Comparison of ENCODE assay signal across 1 cellular context in the genomic region with DNA sequence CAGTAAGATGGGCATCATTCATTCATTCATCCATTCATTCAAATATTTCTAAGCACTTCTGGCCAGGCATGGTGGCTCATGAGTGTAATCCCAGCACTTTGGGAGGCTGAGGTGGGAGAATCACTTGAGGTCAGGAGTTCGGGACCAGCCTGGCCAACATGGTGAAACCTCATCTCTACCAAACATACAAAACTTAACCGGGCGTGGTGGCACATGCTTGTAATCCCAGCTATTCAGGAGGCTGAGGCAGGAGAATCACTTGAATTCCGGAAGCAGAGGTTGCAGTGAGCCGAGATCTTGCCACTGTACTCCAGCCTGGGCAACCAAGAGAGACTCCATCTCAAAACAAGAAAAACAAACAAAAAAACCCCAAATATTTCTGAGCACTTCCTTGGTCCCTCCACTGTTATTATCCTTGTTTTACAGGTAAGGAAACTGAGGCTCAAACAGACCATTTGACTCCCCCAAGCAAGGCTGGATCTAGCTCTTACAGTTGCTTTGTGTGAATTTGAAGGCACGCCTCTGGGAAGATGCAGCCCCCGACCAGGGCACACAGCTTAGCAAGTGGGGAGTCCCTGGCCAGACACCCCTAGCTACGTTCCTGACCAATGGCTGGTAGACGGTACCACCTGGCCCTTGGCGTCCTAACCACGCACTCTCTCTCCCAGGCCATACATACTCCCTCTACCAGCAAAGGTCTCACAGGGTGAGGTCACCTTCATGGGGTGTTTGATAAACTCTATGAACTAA.
TF ChIP-seq lines count a peak whose summit lies in the region.

No MANE protein-coding gene starts in this region.

TF ChIP-seq in HCT116, 20 proteins besides CTCF, POLR2A, EP300 and RAD21:
- TF ChIP-seq POLR2AphosphoS5 (IDR thresholded peaks at IDR 0.05; ENCODE audit: low read depth, low read length), result no peak
- TF ChIP-seq, protein P1, sequence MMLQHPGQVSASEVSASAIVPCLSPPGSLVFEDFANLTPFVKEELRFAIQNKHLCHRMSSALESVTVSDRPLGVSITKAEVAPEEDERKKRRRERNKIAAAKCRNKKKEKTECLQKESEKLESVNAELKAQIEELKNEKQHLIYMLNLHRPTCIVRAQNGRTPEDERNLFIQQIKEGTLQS (IDR thresholded peaks at IDR 0.05), result no peak
- TF ChIP-seq, protein P2, sequence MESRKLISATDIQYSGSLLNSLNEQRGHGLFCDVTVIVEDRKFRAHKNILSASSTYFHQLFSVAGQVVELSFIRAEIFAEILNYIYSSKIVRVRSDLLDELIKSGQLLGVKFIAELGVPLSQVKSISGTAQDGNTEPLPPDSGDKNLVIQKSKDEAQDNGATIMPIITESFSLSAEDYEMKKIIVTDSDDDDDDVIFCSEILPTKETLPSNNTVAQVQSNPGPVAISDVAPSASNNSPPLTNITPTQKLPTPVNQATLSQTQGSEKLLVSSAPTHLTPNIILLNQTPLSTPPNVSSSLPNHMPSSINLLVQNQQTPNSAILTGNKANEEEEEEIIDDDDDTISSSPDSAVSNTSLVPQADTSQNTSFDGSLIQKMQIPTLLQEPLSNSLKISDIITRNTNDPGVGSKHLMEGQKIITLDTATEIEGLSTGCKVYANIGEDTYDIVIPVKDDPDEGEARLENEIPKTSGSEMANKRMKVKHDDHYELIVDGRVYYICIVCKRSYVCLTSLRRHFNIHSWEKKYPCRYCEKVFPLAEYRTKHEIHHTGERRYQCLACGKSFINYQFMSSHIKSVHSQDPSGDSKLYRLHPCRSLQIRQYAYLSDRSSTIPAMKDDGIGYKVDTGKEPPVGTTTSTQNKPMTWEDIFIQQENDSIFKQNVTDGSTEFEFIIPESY (IDR thresholded peaks at IDR 0.05; ENCODE audit: extremely low read depth, insufficient replicate concordance, low read length), result no peak
- TF ChIP-seq EGR1 (IDR thresholded peaks at IDR 0.05; ENCODE audit: low read depth), result no peak
- TF ChIP-seq, protein P3, sequence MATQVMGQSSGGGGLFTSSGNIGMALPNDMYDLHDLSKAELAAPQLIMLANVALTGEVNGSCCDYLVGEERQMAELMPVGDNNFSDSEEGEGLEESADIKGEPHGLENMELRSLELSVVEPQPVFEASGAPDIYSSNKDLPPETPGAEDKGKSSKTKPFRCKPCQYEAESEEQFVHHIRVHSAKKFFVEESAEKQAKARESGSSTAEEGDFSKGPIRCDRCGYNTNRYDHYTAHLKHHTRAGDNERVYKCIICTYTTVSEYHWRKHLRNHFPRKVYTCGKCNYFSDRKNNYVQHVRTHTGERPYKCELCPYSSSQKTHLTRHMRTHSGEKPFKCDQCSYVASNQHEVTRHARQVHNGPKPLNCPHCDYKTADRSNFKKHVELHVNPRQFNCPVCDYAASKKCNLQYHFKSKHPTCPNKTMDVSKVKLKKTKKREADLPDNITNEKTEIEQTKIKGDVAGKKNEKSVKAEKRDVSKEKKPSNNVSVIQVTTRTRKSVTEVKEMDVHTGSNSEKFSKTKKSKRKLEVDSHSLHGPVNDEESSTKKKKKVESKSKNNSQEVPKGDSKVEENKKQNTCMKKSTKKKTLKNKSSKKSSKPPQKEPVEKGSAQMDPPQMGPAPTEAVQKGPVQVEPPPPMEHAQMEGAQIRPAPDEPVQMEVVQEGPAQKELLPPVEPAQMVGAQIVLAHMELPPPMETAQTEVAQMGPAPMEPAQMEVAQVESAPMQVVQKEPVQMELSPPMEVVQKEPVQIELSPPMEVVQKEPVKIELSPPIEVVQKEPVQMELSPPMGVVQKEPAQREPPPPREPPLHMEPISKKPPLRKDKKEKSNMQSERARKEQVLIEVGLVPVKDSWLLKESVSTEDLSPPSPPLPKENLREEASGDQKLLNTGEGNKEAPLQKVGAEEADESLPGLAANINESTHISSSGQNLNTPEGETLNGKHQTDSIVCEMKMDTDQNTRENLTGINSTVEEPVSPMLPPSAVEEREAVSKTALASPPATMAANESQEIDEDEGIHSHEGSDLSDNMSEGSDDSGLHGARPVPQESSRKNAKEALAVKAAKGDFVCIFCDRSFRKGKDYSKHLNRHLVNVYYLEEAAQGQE (IDR thresholded peaks at IDR 0.05; ENCODE audit: low read depth), result no peak
- TF ChIP-seq ZFX (IDR thresholded peaks at IDR 0.05), result no peak
- TF ChIP-seq FOSL1 (IDR thresholded peaks at IDR 0.05; ENCODE audit: low read depth), result no peak
